In the genomic region with DNA sequence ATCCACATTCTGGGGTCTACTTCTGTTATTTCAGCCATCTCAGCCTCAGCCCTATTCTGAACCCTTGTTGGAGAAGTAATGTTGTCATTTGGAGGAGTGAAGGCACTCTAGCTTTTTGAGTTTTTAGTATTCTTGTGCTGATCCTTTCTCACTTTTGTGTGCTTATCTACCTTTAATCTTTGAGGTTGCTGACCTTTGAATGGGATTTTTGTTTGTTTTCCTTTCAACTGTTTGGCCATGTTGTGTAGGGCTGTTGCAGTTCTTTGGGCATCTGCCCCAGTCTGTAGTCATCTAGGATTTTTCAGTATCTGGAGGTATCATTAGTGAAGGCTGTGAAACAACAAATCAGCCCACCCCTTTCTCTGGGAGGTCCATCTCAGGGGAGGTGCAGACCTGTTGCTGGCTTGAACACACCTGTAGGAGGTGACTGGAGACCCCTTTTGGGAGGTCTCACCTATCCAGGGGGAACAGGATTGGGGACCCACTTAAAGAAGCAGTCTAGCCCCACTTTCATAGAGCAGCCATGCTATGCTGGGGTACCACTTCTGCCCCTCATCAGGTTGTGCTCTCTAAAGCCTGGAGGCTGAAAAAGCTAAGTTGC, we compare ENCODE assay signal across 28 cellular contexts.
"Had no signal": no experiment of that assay in that cellular context is flagged by ENCODE, and none has a peak within 500 bp of the region (broad histone marks: within the 10 kb centered on the region; RNA-seq: fewer than 3 reads in every experiment).

No MANE protein-coding gene starts in this region.

- H3K27ac ChIP-seq: stomach, suprapubic skin, testis, thoracic aorta, thyroid gland, tibial artery, tibial nerve, transverse colon, upper lobe of left lung, upper lobe of right lung, uterus, vagina had no signal

- H3K27me3 Mint-ChIP-seq: stimulated activated memory B cell treated with anti-CD40 and anti-IgM and Interleukin-4, amounts not matched to agents 10 μg/mL and 1 μg/mL and 100 μg/mL, for 72 hours; stimulated activated naive B cell treated with anti-CD40 and anti-IgM and Interleukin-4, amounts not matched to agents 10 μg/mL and 1 μg/mL and 100 μg/mL, for 72 hours; stimulated activated naive CD8-positive, alpha-beta T cell treated with anti-CD3 and anti-CD28 coated beads, Interleukin-15, amount 100 ng/mL, for 72 hours; stimulated activated naive CD8-positive, alpha-beta T cell treated with anti-CD3 and anti-CD28 coated beads, Interleukin-15, Interleukin-2, amounts not matched to agents 100 ng/mL and 50 ng/mL, for 24 hours; type B pancreatic cell had no signal

- H3K4me3 Mint-ChIP-seq: stimulated activated effector memory CD8-positive, alpha-beta T cell treated with anti-CD3 and anti-CD28 coated beads, Interleukin-12 subunit alpha, Interleukin-12 subunit beta, amount 100 ng/mL, for 72 hours; stimulated activated memory B cell treated with anti-CD40 and anti-IgM and Interleukin-4, amounts not matched to agents 10 μg/mL and 1 μg/mL and 100 μg/mL, for 72 hours; stimulated activated naive B cell treated with anti-CD40 and anti-IgM and Interleukin-4, amounts not matched to agents 10 μg/mL and 1 μg/mL and 100 μg/mL, for 72 hours; stimulated activated naive CD8-positive, alpha-beta T cell treated with anti-CD3 and anti-CD28 coated beads, Interleukin-15, amount 100 ng/mL, for 72 hours; stimulated activated naive CD8-positive, alpha-beta T cell treated with anti-CD3 and anti-CD28 coated beads, Interleukin-15, Interleukin-2, amounts not matched to agents 100 ng/mL and 50 ng/mL, for 24 hours; type B pancreatic cell had no signal

- H3K4me1 ChIP-seq: stomach, suprapubic skin, testis, thyroid gland, tibial artery, tibial nerve, transverse colon, upper lobe of left lung, upper lobe of right lung, uterus, vagina had no signal

- H3K27me3 ChIP-seq: stomach, suprapubic skin, testis, thyroid gland, tibial artery, tibial nerve, transverse colon, upper lobe of left lung, upper lobe of right lung, uterus, vagina had no signal

- H3K9me3 Mint-ChIP-seq: type B pancreatic cell had no signal

- H3K9me3 ChIP-seq: suprapubic skin, testis, thyroid gland, upper lobe of left lung, upper lobe of right lung, uterus, vagina had no signal

- H3K27ac Mint-ChIP-seq: stimulated activated effector memory CD8-positive, alpha-beta T cell treated with anti-CD3 and anti-CD28 coated beads, Interleukin-12 subunit alpha, Interleukin-12 subunit beta, amount 100 ng/mL, for 72 hours; stimulated activated memory B cell treated with anti-CD40 and anti-IgM and Interleukin-4, amounts not matched to agents 10 μg/mL and 1 μg/mL and 100 μg/mL, for 72 hours; stimulated activated naive CD8-positive, alpha-beta T cell treated with anti-CD3 and anti-CD28 coated beads, Interleukin-15, amount 100 ng/mL, for 72 hours; stimulated activated naive CD8-positive, alpha-beta T cell treated with anti-CD3 and anti-CD28 coated beads, Interleukin-15, Interleukin-2, amounts not matched to agents 100 ng/mL and 50 ng/mL, for 24 hours; type B pancreatic cell had no signal

- H3K36me3 Mint-ChIP-seq: stimulated activated effector memory CD8-positive, alpha-beta T cell treated with anti-CD3 and anti-CD28 coated beads, Interleukin-12 subunit alpha, Interleukin-12 subunit beta, amount 100 ng/mL, for 72 hours; type B pancreatic cell had no signal

- DNase-seq: stimulated activated CD4-positive, alpha-beta T cell treated with anti-CD3 and anti-CD28 coated beads, Interleukin-2, amount 100 ng/mL, for 48 hours; stimulated activated CD4-positive, alpha-beta T cell treated with anti-CD3 and anti-CD28 coated beads, Interleukin-4, amount 100 ng/mL, for 1 hour; stimulated activated CD4-positive, alpha-beta T cell treated with anti-CD3 and anti-CD28 coated beads, Interleukin-4, amount 100 ng/mL, for 24 hours; stimulated activated CD4-positive, alpha-beta T cell treated with anti-CD3 and anti-CD28 coated beads, Interleukin-4, amount 100 ng/mL, for 4 hours; stimulated activated CD8-positive, alpha-beta memory T cell treated with anti-CD3 and anti-CD28 coated beads, Interleukin-4, amount 100 ng/mL, for 48 hours; stimulated activated naive B cell treated with anti-CD40 and anti-IgM and Interleukin-4, amounts not matched to agents 10 μg/mL and 1 μg/mL and 100 μg/mL, for 72 hours; stimulated activated naive CD4-positive, alpha-beta T cell; stimulated activated naive CD4-positive, alpha-beta T cell treated with Interleukin-2 at 50 U/mL for 16 hours; stimulated activated naive CD8-positive, alpha-beta T cell treated with anti-CD3 and anti-CD28 coated beads, Interleukin-15, amount 100 ng/mL, for 72 hours; stimulated activated naive CD8-positive, alpha-beta T cell treated with anti-CD3 and anti-CD28 coated beads, Interleukin-15, Interleukin-2, amounts not matched to agents 100 U/mL and 50 U/mL, for 24 hours; stomach; substantia nigra; testis; thyroid gland; tibial artery; transverse colon; trophoblast cell; upper lobe of left lung; upper lobe of right lung; uterus had no signal

- H3K4me3 ChIP-seq: stomach, suprapubic skin, testis, thoracic aorta, thyroid gland, tibial artery, tibial nerve, transverse colon, upper lobe of left lung, upper lobe of right lung, uterus, vagina had no signal

- ATAC-seq: stimulated activated effector memory CD8-positive, alpha-beta T cell treated with anti-CD3 and anti-CD28 coated beads, Interleukin-12 subunit alpha, Interleukin-12 subunit beta, amount 100 ng/mL, for 72 hours; stimulated activated memory B cell treated with anti-CD40 and anti-IgM and Interleukin-4, amounts not matched to agents 10 μg/mL and 1 μg/mL and 100 μg/mL, for 72 hours; stimulated activated naive B cell treated with anti-CD40 and anti-IgM and Interleukin-4, amounts not matched to agents 10 μg/mL and 1 μg/mL and 100 μg/mL, for 72 hours; stimulated activated naive CD8-positive, alpha-beta T cell treated with anti-CD3 and anti-CD28 coated beads, Interleukin-15, amount 100 ng/mL, for 72 hours; stimulated activated naive CD8-positive, alpha-beta T cell treated with anti-CD3 and anti-CD28 coated beads, Interleukin-15, Interleukin-2, amounts not matched to agents 100 U/mL and 50 U/mL, for 24 hours; upper lobe of right lung had no signal

- H3K36me3 ChIP-seq: stomach, suprapubic skin, thoracic aorta, thyroid gland, tibial artery, tibial nerve, transverse colon, upper lobe of left lung, upper lobe of right lung, uterus, vagina had no signal

- H3K4me1 Mint-ChIP-seq: stimulated activated effector memory CD8-positive, alpha-beta T cell treated with anti-CD3 and anti-CD28 coated beads, Interleukin-12 subunit alpha, Interleukin-12 subunit beta, amount 100 ng/mL, for 72 hours; stimulated activated memory B cell treated with anti-CD40 and anti-IgM and Interleukin-4, amounts not matched to agents 10 μg/mL and 1 μg/mL and 100 μg/mL, for 72 hours; stimulated activated naive CD8-positive, alpha-beta T cell treated with anti-CD3 and anti-CD28 coated beads, Interleukin-15, amount 100 ng/mL, for 72 hours had no signal
